ENCODE assay signal across 8 cellular contexts in the genomic region with DNA sequence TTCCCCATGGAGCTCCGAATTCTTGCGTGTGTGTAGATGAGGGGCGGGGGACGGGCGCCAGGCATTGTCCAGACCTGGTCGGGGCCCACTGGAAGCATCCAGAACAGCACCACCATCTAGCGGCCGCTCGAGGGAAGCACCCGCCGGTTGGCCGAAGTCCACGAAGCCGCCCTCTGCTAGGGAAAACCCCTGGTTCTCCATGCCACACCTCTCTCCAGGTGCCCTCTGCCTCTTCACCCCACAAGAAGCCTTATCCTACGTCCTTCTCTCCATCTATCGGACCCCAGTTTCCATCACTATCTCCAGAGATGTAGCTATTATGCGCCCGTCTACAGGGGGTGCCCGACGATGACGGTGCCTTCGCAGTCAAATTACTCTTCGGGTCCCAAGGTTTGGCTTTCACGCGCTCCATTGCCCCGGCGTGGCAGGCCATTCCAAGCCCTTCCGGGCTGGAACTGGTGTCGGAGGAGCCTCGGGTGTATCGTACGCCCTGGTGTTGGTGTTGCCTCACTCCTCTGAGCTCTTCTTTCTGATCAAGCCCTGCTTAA. TPM values are rescaled to one million over a fixed set of nuclear protein-coding genes. Genes with fewer than 3 reads are reported as not detected.
DNase-seq lines count a peak whose midpoint lies in the region; ATAC-seq and TF ChIP-seq lines count a peak whose summit lies in the region.

No MANE protein-coding gene starts in this region.

- no peaks in the 10 kb centered on the region for H3K9me3 ChIP-seq in neural progenitor cell (ENCODE audit: low read depth)

- peaks cover 12% of the 10 kb centered on the region for H3K36me3 Mint-ChIP-seq in neural progenitor cell

- no peaks in the 10 kb centered on the region for H3K27me3 ChIP-seq in neural progenitor cell

- peak overlapping the region; percentile 91 for H2AFZ ChIP-seq in neural progenitor cell (replicated peaks)

- peak overlapping the region; percentile 63 for H3K9ac ChIP-seq in neural progenitor cell

- H3K79me2 ChIP-seq in neural progenitor cell (ENCODE audit: low read depth): peaks cover 39% of the 10 kb centered on the region

- DNase-seq in DMS 273 treated with DMSO at 0.1 percent for 48 hours (lab: John Stamatoyannopoulos, UW): peak; percentile 48
- peak; percentile 91 for DNase-seq in LoVo (ENCODE audit: low spot score)
- DNase-seq in SHP77 treated with DMSO at 0.1 percent for 48 hours (lab: John Stamatoyannopoulos, UW): peak; percentile 90
- peak; percentile 76 for DNase-seq in activated gamma-delta T cell treated with Interleukin-2 at 50 U/mL for 16 hours
- peak; percentile 75 to 94 for DNase-seq in foreskin fibroblast
- peak; percentile 95 for DNase-seq in neural progenitor cell (ENCODE audit: low spot score)
- peak; percentile 55 for DNase-seq in stromal cell of bone marrow (ENCODE audit: low read depth)

- H3K4me3 Mint-ChIP-seq in neural progenitor cell: peak overlapping the region; percentile 97

- H3K4me1 Mint-ChIP-seq in neural progenitor cell: peaks cover 47% of the 10 kb centered on the region

- H4K20me1 ChIP-seq in neural progenitor cell (ENCODE audit: low read depth): peaks cover 15% of the 10 kb centered on the region

- peak; percentile 72 for TF ChIP-seq CTCF in foreskin fibroblast (IDR thresholded peaks at IDR 0.05; ENCODE audit: low read depth, low read length)
- peak; percentile 66 for TF ChIP-seq CTCF in neural progenitor cell (IDR thresholded peaks at IDR 0.05)

- H3K9me3 Mint-ChIP-seq in neural progenitor cell: no peaks in the 10 kb centered on the region

- peak; percentile 62 for ATAC-seq in GM21723 (IDR thresholded peaks at IDR 0.05; ENCODE audit: unreplicated experiment)

- H3F3A ChIP-seq in neural progenitor cell (ENCODE audit: low read depth): peaks cover 44% of the 10 kb centered on the region

- peak overlapping the region; percentile 79 for H3K27ac ChIP-seq in neural progenitor cell

- peaks cover 44% of the 10 kb centered on the region for H3K4me1 ChIP-seq in neural progenitor cell

- H3K4me3 ChIP-seq in foreskin fibroblast (ENCODE audit: low read depth in 1 of 2, low read length in 2 of 2): peak overlapping the region; percentile 74 to 82
- H3K4me3 ChIP-seq in neural progenitor cell: peak overlapping the region; percentile 94

- peaks cover 4% of the 10 kb centered on the region for H3K27me3 Mint-ChIP-seq in neural progenitor cell (ENCODE audit: insufficient read depth, low read depth)

- peak overlapping the region; percentile 89 for H3K27ac Mint-ChIP-seq in neural progenitor cell

- peak overlapping the region; percentile 97 for H3K4me2 ChIP-seq in neural progenitor cell

- peaks cover 7% of the 10 kb centered on the region for H3K36me3 ChIP-seq in neural progenitor cell

RNA-seq across cellular contexts. Expression of a gene that starts 0.6 kb away (rescaled TPM):
- total RNA-seq in neural progenitor cell (ENCODE audit: low replicate concordance): 87.9 and 91.6 TPM in 2 replicates

RNA-seq across cellular contexts. Expression of a gene that starts 2.6 kb away (rescaled TPM):
- total RNA-seq in neural progenitor cell (ENCODE audit: low replicate concordance): 0.37 TPM in 1 of 2 replicates, not detected in the other

RNA-seq across cellular contexts. Expression of a gene that starts 12.2 kb away (rescaled TPM):
- total RNA-seq in neural progenitor cell (ENCODE audit: low replicate concordance): 0.75 and 2.4 TPM in 2 replicates

RNA-seq across cellular contexts. Expression of a gene that starts 18.3 kb away (rescaled TPM):
- 0.95 TPM in 1 of 2 replicates, not detected in the other for total RNA-seq in neural progenitor cell (ENCODE audit: low replicate concordance)

RNA-seq across cellular contexts. Expression of a gene that starts 22.6 kb away (rescaled TPM):
- 167 and 177 TPM in 2 replicates for total RNA-seq in neural progenitor cell (ENCODE audit: low replicate concordance)

Comparison
In these comparisons a context has a peak if more than half of its experiments do, and no peak if none do; other contexts are left out.
1. Peak in every context shown above with its lines: DNase-seq, ATAC-seq, H3K4me3 ChIP-seq and H3K27ac ChIP-seq.